ENCODE assay signal across 23 cellular contexts in genomic region chr4:69467797-69468196, GRCh38. TPM values are rescaled to one million over a fixed set of nuclear protein-coding genes. Genes with fewer than 3 reads are reported as not detected.
"Had no signal": no experiment of that assay in that cellular context is flagged by ENCODE, and none has a peak within 500 bp of the region (broad histone marks: within the 10 kb centered on the region; RNA-seq: fewer than 3 reads in every experiment).

No MANE protein-coding gene starts in this region.

- DNase-seq: activated B cell treated with CpG ODN at 0.5 μM for 24 hours; activated CD4-positive, alpha-beta memory T cell treated with anti-CD3 and anti-CD28 coated beads for 36 hours; activated CD4-positive, alpha-beta T cell treated with anti-CD3 and anti-CD28 coated beads for 1 hour; activated CD4-positive, alpha-beta T cell treated with anti-CD3 and anti-CD28 coated beads, Interleukin-2, amount 10 ng/mL, durations not matched to agents 24 days and 14 days; activated CD8-positive, alpha-beta memory T cell treated with anti-CD3 and anti-CD28 coated beads for 24 hours; activated effector memory CD4-positive, alpha-beta T cell treated with anti-CD3 and anti-CD28 coated beads, Interleukin-2, amount 50 U/mL, for 16 hours; activated naive CD4-positive, alpha-beta T cell treated with Interleukin-2 at 50 U/mL for 16 hours; activated T-cell treated with anti-CD3 and anti-CD28 coated beads, Interleukin-2, amount 50 U/mL, for 4 hours; amygdala; NCI-H1092; NCI-H1417; NCI-H1930; NCI-H345; NCI-H510A; NCI-H526 treated with DMSO at 0.1 percent for 48 hours; PC-9; SIG-M5; T-helper 17 cell; T-helper 9 cell had no signal

- H3K4me2 ChIP-seq: KMS-11, PC-9 had no signal

- H3K27ac ChIP-seq: KMS-11, PC-9 had no signal

- ATAC-seq: activated naive CD4-positive, alpha-beta T cell treated with anti-CD3 and anti-CD28 coated beads, Interleukin-2, amount 50 U/mL, for 72 hours; activated T-cell treated with anti-CD3 and anti-CD28 coated beads, Interleukin-2, amount 50 U/mL, for 4 hours; T-helper 17 cell had no signal

- H3K4me3 ChIP-seq: PC-9 had no signal

- H3K9ac ChIP-seq: KMS-11 had no signal

RNA-seq across cellular contexts. Expression of gene UGT2B4, which starts 27.9 kb away (rescaled TPM):
- total RNA-seq: activated B cell treated with CpG ODN at 0.5 μM for 24 hours; activated CD4-positive, alpha-beta memory T cell treated with anti-CD3 and anti-CD28 coated beads for 36 hours; activated CD4-positive, alpha-beta T cell treated with anti-CD3 and anti-CD28 coated beads, Interleukin-2, amount 10 ng/mL, durations not matched to agents 24 days and 14 days; activated naive CD4-positive, alpha-beta T cell treated with anti-CD3 and anti-CD28 coated beads, Interleukin-2, amount 50 U/mL, for 72 hours; MCF 10A; PC-9; RPMI7951; T-helper 17 cell had no signal
